ENCODE assay signal across 15 cellular contexts in genomic region chrX:101419489-101419888, GRCh38. TPM values are rescaled to one million over a fixed set of nuclear protein-coding genes. Genes with fewer than 3 reads are reported as not detected.
DNase-seq lines count a peak whose midpoint lies in the region; ATAC-seq and TF ChIP-seq lines count a peak whose summit lies in the region.
"Had no signal": no experiment of that assay in that cellular context is flagged by ENCODE, and none has a peak within 500 bp of the region (broad histone marks: within the 10 kb centered on the region; RNA-seq: fewer than 3 reads in every experiment).

No MANE protein-coding gene starts in this region.

- H3K27me3 ChIP-seq in breast epithelium (peaks cover 0 to 46% of the 10 kb centered on the region in 2 donors), mammary epithelial cell (ENCODE audit: insufficient read depth, low read length) (no peaks in the 10 kb centered on the region), upper lobe of right lung (no peaks in the 10 kb centered on the region)
- H3K27me3 ChIP-seq in naive thymus-derived CD4-positive, alpha-beta T cell (ENCODE audit: control insufficient read depth in 2 of 2, insufficient read depth in 2 of 2, low read length in 2 of 2) = no peaks in the 10 kb centered on the region
- H3K27me3 ChIP-seq: body of pancreas had no signal

- no peak for TF ChIP-seq POLR2A in breast epithelium (IDR thresholded peaks at IDR 0.05)

- WGBS in mammary epithelial cell (ENCODE audit: low coverage, missing lambda C conversion rate) = 62% methylated on average over 2 of the region's 2 CpGs

- H3K36me3 ChIP-seq in breast epithelium = no peaks in the 10 kb centered on the region
- no peaks in the 10 kb centered on the region for H3K36me3 ChIP-seq in mammary epithelial cell (ENCODE audit: insufficient read depth, low read length)
- no peaks in the 10 kb centered on the region for H3K36me3 ChIP-seq in naive thymus-derived CD4-positive, alpha-beta T cell (ENCODE audit: control insufficient read depth in 2 of 3, insufficient read depth in 3 of 3, low read length in 3 of 3)
- H3K36me3 ChIP-seq in upper lobe of right lung = no peaks in the 10 kb centered on the region
- H3K36me3 ChIP-seq: prostate gland had no signal

- H3K36me3 Mint-ChIP-seq in activated naive CD8-positive, alpha-beta T cell treated with anti-CD3 and anti-CD28 coated beads, Interleukin-2, amount 10 ng/mL, durations not matched to agents 7 days and 5 days = peaks cover 4% of the 10 kb centered on the region
- peaks cover 0 to 17% (median under 1%) of the 10 kb centered on the region in 5 donors for H3K36me3 Mint-ChIP-seq in naive thymus-derived CD4-positive, alpha-beta T cell

- in situ Hi-C loops in mammary epithelial cell (cut with MboI; ENCODE audit: low sequenced_read_pairs in 2 of 2) = no loop called here

- H3K9me3 ChIP-seq in breast epithelium (no peaks in the 10 kb centered on the region), mammary epithelial cell (replicated peaks; ENCODE audit: insufficient read depth, low read length) (no peaks in the 10 kb centered on the region), upper lobe of right lung (no peaks in the 10 kb centered on the region)
- no peaks in the 10 kb centered on the region for H3K9me3 ChIP-seq in naive thymus-derived CD4-positive, alpha-beta T cell (ENCODE audit: control insufficient read depth in 2 of 3, low read length in 3 of 3)
- H3K9me3 ChIP-seq: body of pancreas, prostate gland had no signal

- no peak overlapping the region for H2AFZ ChIP-seq in mammary epithelial cell (ENCODE audit: low read depth, low read length)

- dilution Hi-C loops in mammary epithelial cell (cut with HindIII; ENCODE audit: low sequenced_read_pairs) = no loop called here

- peak overlapping the region; percentile 37 for H3K4me3 Mint-ChIP-seq in activated naive CD8-positive, alpha-beta T cell treated with anti-CD3 and anti-CD28 coated beads, Interleukin-2, amount 10 ng/mL, durations not matched to agents 7 days and 5 days
- peak overlapping the region; percentile 7 to 95 (median 87) for H3K4me3 Mint-ChIP-seq in naive thymus-derived CD4-positive, alpha-beta T cell

- CTCF ChIA-PET in mammary epithelial cell (lab: Charles Lee; ENCODE audit: low non-redundant PET) = no interaction called here
- CTCF ChIA-PET in naive thymus-derived CD4-positive, alpha-beta T cell (lab: Charles Lee) = interaction anchor here (1.3 kb wide), 1 partner anchor 384 kb away, joined by 3 read pairs; no protein-coding TSS in a partner anchor

- peak overlapping the region; percentile 48 for H3K27ac Mint-ChIP-seq in activated naive CD8-positive, alpha-beta T cell treated with anti-CD3 and anti-CD28 coated beads, Interleukin-2, amount 10 ng/mL, durations not matched to agents 7 days and 5 days
- H3K27ac Mint-ChIP-seq in naive thymus-derived CD4-positive, alpha-beta T cell = peak overlapping the region; percentile 19 to 97 (median 89)

- TF ChIP-seq CTCF in breast epithelium (IDR thresholded peaks at IDR 0.05) (no peak), mammary epithelial cell (conservative IDR thresholded peaks at IDR 0.05 in 1 of 2, IDR thresholded peaks at IDR 0.05 in 1 of 2; ENCODE audit: extremely low read depth in 1 of 2, insufficient read depth in 1 of 2, low read depth in 1 of 2, low read length in 2 of 2) (no peak), upper lobe of right lung (IDR thresholded peaks at IDR 0.05) (no peak)

- intact Hi-C loops in breast epithelium (cut with DNase I; ENCODE audit: low total_unique reads) (no loop called here), mammary epithelial cell (cut with micrococcal nuclease) (loop anchor here (5.0 kb wide), 3 partner anchors 133 to 198 kb away; partner anchors contain the start of genes ARMCX1 and ARMCX6), upper lobe of right lung (cut with DNase I) (no loop called here), head of caudate nucleus (cut with DNase I) (loop anchor here (5.0 to 10.0 kb wide), 2 partner anchors 135 to 378 kb away; partner anchors contain the start of gene ARMCX1)
- intact Hi-C loops in naive thymus-derived CD4-positive, alpha-beta T cell (cut with micrococcal nuclease) = loop anchor here (1.0 to 10.0 kb wide), 3 partner anchors 178 to 737 kb away; no protein-coding TSS in a partner anchor

- no peaks in the 10 kb centered on the region for H3K9me3 Mint-ChIP-seq in activated naive CD8-positive, alpha-beta T cell treated with anti-CD3 and anti-CD28 coated beads, Interleukin-2, amount 10 ng/mL, durations not matched to agents 7 days and 5 days
- H3K9me3 Mint-ChIP-seq in naive thymus-derived CD4-positive, alpha-beta T cell = no peaks in the 10 kb centered on the region

- H3K9ac ChIP-seq in mammary epithelial cell (ENCODE audit: insufficient read depth, low read length) = no peak overlapping the region

- no peak for DNase-seq in breast epithelium (ENCODE audit: low spot score in 2 of 2)
- no peak for DNase-seq in mammary epithelial cell
- DNase-seq in activated naive CD8-positive, alpha-beta T cell treated with anti-CD3 and anti-CD28 coated beads, Interleukin-2, amount 10 ng/mL, durations not matched to agents 7 days and 5 days = no peak
- DNase-seq in naive thymus-derived CD4-positive, alpha-beta T cell = no peak
- no peak for DNase-seq in upper lobe of right lung
- no peak for DNase-seq in CD1c-positive myeloid dendritic cell (ENCODE audit: extremely low spot score)
- DNase-seq in head of caudate nucleus = no peak
- DNase-seq in stimulated activated naive CD4-positive, alpha-beta T cell (lab: John Stamatoyannopoulos, UW) = no peak
- DNase-seq: H7; OCI-M1; stimulated activated CD4-positive, alpha-beta T cell treated with anti-CD3 and anti-CD28 coated beads, Interleukin-1b, Interleukin-23, amount 100 ng/mL, for 48 hours had no signal

- no peaks in the 10 kb centered on the region for H3K27me3 Mint-ChIP-seq in activated naive CD8-positive, alpha-beta T cell treated with anti-CD3 and anti-CD28 coated beads, Interleukin-2, amount 10 ng/mL, durations not matched to agents 7 days and 5 days
- H3K27me3 Mint-ChIP-seq in naive thymus-derived CD4-positive, alpha-beta T cell = no peaks in the 10 kb centered on the region

- H3K27ac ChIP-seq in breast epithelium (peak overlapping the region; percentile 23 to 98), mammary epithelial cell (ENCODE audit: insufficient read depth, low read depth, low read length) (no peak overlapping the region), upper lobe of right lung (peak overlapping the region; percentile 94)
- H3K27ac ChIP-seq in naive thymus-derived CD4-positive, alpha-beta T cell (ENCODE audit: low read depth, low read length) = no peak overlapping the region
- H3K27ac ChIP-seq: HL-60 had no signal

- H3K4me1 ChIP-seq in breast epithelium (no peaks in the 10 kb centered on the region), mammary epithelial cell (ENCODE audit: insufficient read depth, low read length) (peaks cover 3% of the 10 kb centered on the region), upper lobe of right lung (no peaks in the 10 kb centered on the region)
- H3K4me1 ChIP-seq in naive thymus-derived CD4-positive, alpha-beta T cell (ENCODE audit: control insufficient read depth in 2 of 2, insufficient read depth in 2 of 2, low read length in 2 of 2) = peaks cover 0 to 4% of the 10 kb centered on the region in 2 donors
- H3K4me1 ChIP-seq: prostate gland had no signal

- no peak overlapping the region for H3K4me2 ChIP-seq in mammary epithelial cell (ENCODE audit: insufficient read depth, low read depth, low read length)

- no peak overlapping the region for H3K4me3 ChIP-seq in breast epithelium
- H3K4me3 ChIP-seq in mammary epithelial cell (replicated peaks in 1 of 3; ENCODE audit: insufficient read depth in 1 of 3, low read depth in 2 of 3, low read length in 3 of 3) = no peak overlapping the region
- H3K4me3 ChIP-seq in naive thymus-derived CD4-positive, alpha-beta T cell (ENCODE audit: low read length) = no peak overlapping the region
- no peak overlapping the region for H3K4me3 ChIP-seq in upper lobe of right lung
- H3K4me3 ChIP-seq: body of pancreas, lung had no signal

- POLR2A ChIA-PET in activated naive CD8-positive, alpha-beta T cell treated with anti-CD3 and anti-CD28 coated beads, Interleukin-2, amount 10 ng/mL, durations not matched to agents 7 days and 5 days (lab: Charles Lee) = no interaction called here
- POLR2A ChIA-PET in naive thymus-derived CD4-positive, alpha-beta T cell (lab: Charles Lee) = interaction anchor here (0.8 to 0.9 kb wide), 2 partner anchors 512 to 599 kb away, joined by 3 read pairs; partner anchors contain the start of genes CSTF2 and ZMAT1

- no peak for ATAC-seq in activated naive CD8-positive, alpha-beta T cell treated with anti-CD3 and anti-CD28 coated beads, Interleukin-2, amount 10 ng/mL, durations not matched to agents 7 days and 5 days (ENCODE audit: low read depth)
- no peak for ATAC-seq in naive thymus-derived CD4-positive, alpha-beta T cell
- no peak for ATAC-seq in upper lobe of right lung
- ATAC-seq: body of pancreas had no signal

- no TSS peak for BruUV-seq in mammary epithelial cell (replicated peaks; lab: Mats Ljungman, UMichigan)

- peaks cover 21% of the 10 kb centered on the region for H3K4me1 Mint-ChIP-seq in activated naive CD8-positive, alpha-beta T cell treated with anti-CD3 and anti-CD28 coated beads, Interleukin-2, amount 10 ng/mL, durations not matched to agents 7 days and 5 days
- peaks cover 6 to 38% (median 31%) of the 10 kb centered on the region in 7 donors for H3K4me1 Mint-ChIP-seq in naive thymus-derived CD4-positive, alpha-beta T cell

- no peaks in the 10 kb centered on the region for H3K79me2 ChIP-seq in mammary epithelial cell (ENCODE audit: insufficient read depth, low read length)

- H4K20me1 ChIP-seq in mammary epithelial cell (ENCODE audit: insufficient read depth, low read length) = no peaks in the 10 kb centered on the region

RNA-seq across cellular contexts. Expression of gene HNRNPH2, which starts 11.5 kb away (rescaled TPM):
- total RNA-seq in breast epithelium (10 to 100 TPM; 48.5 to 83.9 (median 66.2) TPM), mammary epithelial cell (10 to 100 TPM; 49.1 to 51.2 TPM), upper lobe of right lung (67.1 TPM)
- polyA plus RNA-seq in mammary epithelial cell = 29.6 TPM
- polyA minus RNA-seq in mammary epithelial cell = 26.9 TPM
- total RNA-seq in activated naive CD8-positive, alpha-beta T cell treated with anti-CD3 and anti-CD28 coated beads, Interleukin-2, amount 10 ng/mL, durations not matched to agents 7 days and 5 days = 10 to 100 TPM; 36.9 to 41.1 TPM
- 10 to 100 TPM; 32.1 to 46.3 (median 41.5) TPM for total RNA-seq in naive thymus-derived CD4-positive, alpha-beta T cell
- 100 to 1,000 TPM in 1 of 2 donors, 10 to 100 TPM in 1; 96.3 to 103 TPM for polyA plus RNA-seq in naive thymus-derived CD4-positive, alpha-beta T cell

RNA-seq across cellular contexts. Expression of gene GLA, which starts 11.8 kb away (rescaled TPM):
- total RNA-seq in breast epithelium = 10 to 100 TPM; 20.5 to 43.0 (median 31.5) TPM
- total RNA-seq in mammary epithelial cell = 10 to 100 TPM; 21.3 to 28.8 TPM
- 43.4 TPM for polyA plus RNA-seq in mammary epithelial cell
- 75.7 TPM for polyA minus RNA-seq in mammary epithelial cell
- 10 to 100 TPM; 27.7 to 32.5 TPM for total RNA-seq in activated naive CD8-positive, alpha-beta T cell treated with anti-CD3 and anti-CD28 coated beads, Interleukin-2, amount 10 ng/mL, durations not matched to agents 7 days and 5 days
- total RNA-seq in naive thymus-derived CD4-positive, alpha-beta T cell = 10 to 100 TPM; 12.5 to 40.1 (median 27.1) TPM
- polyA plus RNA-seq in naive thymus-derived CD4-positive, alpha-beta T cell = 10 to 100 TPM; 10.9 to 11.2 TPM
- total RNA-seq in upper lobe of right lung = 46.3 TPM

RNA-seq across cellular contexts. Expression of gene RPL36A, which starts 28.7 kb away (rescaled TPM):
- 100 to 1,000 TPM; 503 to 954 (median 526) TPM for total RNA-seq in breast epithelium
- 100 to 1,000 TPM; 288 to 293 TPM for total RNA-seq in mammary epithelial cell
- polyA plus RNA-seq in mammary epithelial cell = 2,001 TPM
- 121 TPM for polyA minus RNA-seq in mammary epithelial cell
- 100 to 1,000 TPM; 271 to 325 TPM for total RNA-seq in activated naive CD8-positive, alpha-beta T cell treated with anti-CD3 and anti-CD28 coated beads, Interleukin-2, amount 10 ng/mL, durations not matched to agents 7 days and 5 days
- 100 to 1,000 TPM; 113 to 342 (median 282) TPM for total RNA-seq in naive thymus-derived CD4-positive, alpha-beta T cell
- 1,000 to 10,000 TPM; 2,157 to 2,919 TPM for polyA plus RNA-seq in naive thymus-derived CD4-positive, alpha-beta T cell
- total RNA-seq in upper lobe of right lung = 133 TPM

RNA-seq across cellular contexts. Expression of gene BTK, which starts 33.5 kb away (rescaled TPM):
- total RNA-seq in breast epithelium (10 to 100 TPM in 1 of 3 donors, 1 to 10 TPM in 2; 3.9 to 19.7 (median 7.9) TPM), mammary epithelial cell (under 1 TPM in 1 of 2 donors, not detected in 1; under 0.01 TPM), upper lobe of right lung (34.1 TPM)
- polyA plus RNA-seq in mammary epithelial cell = not detected
- not detected for polyA minus RNA-seq in mammary epithelial cell
- total RNA-seq in activated naive CD8-positive, alpha-beta T cell treated with anti-CD3 and anti-CD28 coated beads, Interleukin-2, amount 10 ng/mL, durations not matched to agents 7 days and 5 days = 1 to 10 TPM in 1 of 2 experiments, under 1 TPM in 1; 0.48 to 1.1 TPM
- total RNA-seq in naive thymus-derived CD4-positive, alpha-beta T cell = 10 to 100 TPM in 1 of 5 experiments, 1 to 10 TPM in 3, not detected in 1; 1.5 to 52.1 (median 3.9) TPM
- under 1 TPM; 0.06 to 0.14 TPM for polyA plus RNA-seq in naive thymus-derived CD4-positive, alpha-beta T cell

Comparison
In these comparisons a context has a peak if more than half of its experiments do, and no peak if none do; other contexts are left out.
1. H3K27ac ChIP-seq: peak in breast epithelium (2 of 2) and upper lobe of right lung (single experiment); none in mammary epithelial cell (single experiment) and naive thymus-derived CD4-positive, alpha-beta T cell (single experiment).
2. intact Hi-C loops: an anchor here in mammary epithelial cell (5.0 kb wide), naive thymus-derived CD4-positive, alpha-beta T cell (1.0 to 10.0 kb wide) and head of caudate nucleus (5.0 to 10.0 kb wide); none called in breast epithelium and upper lobe of right lung.